18 cellular contexts compared by ENCODE assay signal in the genomic region with DNA sequence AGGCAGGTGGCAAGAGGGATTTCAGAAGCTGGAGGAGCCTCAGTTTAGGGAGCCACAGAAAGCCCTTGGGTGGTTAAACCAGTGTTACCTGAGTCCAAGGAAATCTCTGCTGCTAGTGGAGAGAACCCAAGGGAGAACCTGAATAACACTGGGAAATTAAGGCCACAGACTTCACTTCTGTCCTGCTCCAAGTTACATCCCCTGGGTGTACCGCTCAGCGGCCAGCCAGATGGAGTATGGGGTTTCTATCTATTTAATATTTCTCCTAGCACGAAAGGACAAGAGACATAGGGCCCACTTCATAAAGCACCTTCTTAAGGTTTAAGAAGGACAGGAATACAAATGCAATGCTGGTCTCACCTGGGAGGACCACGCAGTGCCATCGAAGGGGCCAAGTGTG. TPM values are rescaled to one million over a fixed set of nuclear protein-coding genes. Genes with fewer than 3 reads are reported as not detected.
DNase-seq lines count a peak whose midpoint lies in the region; ATAC-seq, FAIRE-seq and TF ChIP-seq lines count a peak whose summit lies in the region.
"Had no signal": no experiment of that assay in that cellular context is flagged by ENCODE, and none has a peak within 500 bp of the region (broad histone marks: within the 10 kb centered on the region; RNA-seq: fewer than 3 reads in every experiment).

No MANE protein-coding gene starts in this region.

- no peaks in the 10 kb centered on the region for H3K27me3 ChIP-seq in right cardiac atrium (ENCODE audit: control insufficient read depth, insufficient read depth)
- no peaks in the 10 kb centered on the region for H3K27me3 ChIP-seq in right atrium auricular region
- no peaks in the 10 kb centered on the region for H3K27me3 ChIP-seq in keratinocyte (ENCODE audit: control insufficient read depth, extremely low read depth, insufficient read depth, low read length)
- H3K27me3 ChIP-seq: gastroesophageal sphincter had no signal

- no peaks in the 10 kb centered on the region for H3K9me1 ChIP-seq in keratinocyte (ENCODE audit: control insufficient read depth, extremely low read depth, insufficient read depth, low read length)

- no peaks in the 10 kb centered on the region for H4K20me1 ChIP-seq in keratinocyte (ENCODE audit: control insufficient read depth, extremely low read depth, insufficient read depth, low read length)

- H3K4me1 ChIP-seq in right cardiac atrium (ENCODE audit: control insufficient read depth, insufficient read depth, low read length) = peaks cover 3% of the 10 kb centered on the region
- H3K4me1 ChIP-seq in right atrium auricular region = peaks cover 0 to 17% of the 10 kb centered on the region in 2 donors
- peaks cover 3% of the 10 kb centered on the region for H3K4me1 ChIP-seq in keratinocyte (ENCODE audit: control insufficient read depth, extremely low read depth, insufficient read depth, low read length)

- WGBS in right cardiac atrium = 82% methylated on average over 5 of the region's 5 CpGs

- FAIRE-seq in keratinocyte (lab: Jason Lieb, UNC) = no peak

- no peak overlapping the region for H3K9ac ChIP-seq in keratinocyte (ENCODE audit: control insufficient read depth, extremely low read depth, insufficient read depth, low read length)
- H3K9ac ChIP-seq: KMS-11 had no signal

- peak overlapping the region; percentile 45 for H3K27ac ChIP-seq in right cardiac atrium (ENCODE audit: low read length)
- peak overlapping the region in 1 of 2 donors; percentile 8 for H3K27ac ChIP-seq in right atrium auricular region
- H3K27ac ChIP-seq in keratinocyte (ENCODE audit: control insufficient read depth, insufficient read depth, low read length) = no peak overlapping the region
- H3K27ac ChIP-seq: HL-60, KMS-11 had no signal

- H3K9me3 ChIP-seq in right cardiac atrium (ENCODE audit: control insufficient read depth, low read length) (no peaks in the 10 kb centered on the region), right atrium auricular region (no peaks in the 10 kb centered on the region), keratinocyte (ENCODE audit: control insufficient read depth, low read depth, low read length) (no peaks in the 10 kb centered on the region)
- H3K9me3 ChIP-seq: gastroesophageal sphincter had no signal

- dilution Hi-C loops in keratinocyte (cut with MboI; ENCODE audit: extremely low pct_ligation_motif_present, low sequenced_read_pairs) = no loop called here

- TF ChIP-seq CTCF in right atrium auricular region (IDR thresholded peaks at IDR 0.05) (no peak), keratinocyte (optimal IDR thresholded peaks at IDR 0.05 in 1 of 3, IDR thresholded peaks at IDR 0.05 in 1 of 3, conservative IDR thresholded peaks at IDR 0.05 in 1 of 3; ENCODE audit: extremely low read depth in 1 of 3, insufficient read depth in 2 of 3, low read length in 3 of 3) (no peak), GM20000 (IDR thresholded peaks at IDR 0.05; ENCODE audit: extremely low read depth, missing control alignments) (no peak)

- intact Hi-C loops in right cardiac atrium (cut with DNase I) = no loop called here

- H3K4me2 ChIP-seq in keratinocyte (ENCODE audit: control insufficient read depth, extremely low read depth, insufficient read depth, low read depth, low read length) = peak overlapping the region; percentile 17
- H3K4me2 ChIP-seq: KMS-11 had no signal

- no peaks in the 10 kb centered on the region for H3K79me2 ChIP-seq in keratinocyte (ENCODE audit: control insufficient read depth, insufficient read depth, low read length)

- no peak overlapping the region for H2AFZ ChIP-seq in keratinocyte (ENCODE audit: control insufficient read depth, low read length)

- H3K36me3 ChIP-seq in right atrium auricular region (no peaks in the 10 kb centered on the region), keratinocyte (ENCODE audit: control insufficient read depth in 2 of 2, extremely low read depth in 1 of 2, insufficient read depth in 2 of 2, low read length in 2 of 2) (no peaks in the 10 kb centered on the region)
- H3K36me3 ChIP-seq: gastroesophageal sphincter had no signal

- DNase-seq in right cardiac atrium = no peak
- DNase-seq in right atrium auricular region (ENCODE audit: low spot score) = no peak
- no peak for DNase-seq in keratinocyte (ENCODE audit: low read depth, low spot score)
- DNase-seq in skeletal muscle cell (ENCODE audit: low read depth) = no peak
- no peak for DNase-seq in GM20000 (ENCODE audit: low spot score)
- no peak for DNase-seq in DMS79 treated with DMSO at 0.1 percent for 48 hours (lab: John Stamatoyannopoulos, UW)
- no peak for DNase-seq in effector CD8-positive, alpha-beta T cell (lab: John Stamatoyannopoulos, UW)
- no peak for DNase-seq in DMS53 treated with DMSO at 0.1 percent for 48 hours (lab: John Stamatoyannopoulos, UW; ENCODE audit: unreplicated experiment)
- DNase-seq: ACHN; activated CD4-positive, alpha-beta T cell treated with anti-CD3 and anti-CD28 coated beads, Interleukin-2, amount 50 U/mL, for 4 hours; activated naive CD8-positive, alpha-beta T cell treated with anti-CD3 and anti-CD28 coated beads for 36 hours; activated T-cell treated with anti-CD3 and anti-CD28 coated beads, Interleukin-2, amount 50 U/mL, for 24 hours; endodermal cell; NCI-H1092 treated with DMSO at 0.1 percent for 48 hours; NCI-H69 had no signal

- ATAC-seq in right cardiac atrium = peak in 1 of 2 donors; percentile 12

- H3K4me3 ChIP-seq in right cardiac atrium (ENCODE audit: low read length) (peak overlapping the region; percentile 32), right atrium auricular region (no peak overlapping the region), keratinocyte (ENCODE audit: control insufficient read depth in 2 of 3, extremely low read depth in 1 of 3, insufficient read depth in 2 of 3, low read depth in 1 of 3, low read length in 3 of 3) (no peak overlapping the region), skeletal muscle cell (ENCODE audit: low read depth, low read length) (peak overlapping the region; percentile 7)

RNA-seq across cellular contexts. Expression of a gene that starts 5.8 kb away (rescaled TPM):
- total RNA-seq in right cardiac atrium = 10 to 100 TPM; 17.8 to 21.1 (median 18.5) TPM
- polyA plus RNA-seq in right cardiac atrium = 7.9 TPM
- 10 to 100 TPM; 11.5 to 16.8 TPM for total RNA-seq in right atrium auricular region
- polyA plus RNA-seq in keratinocyte = 0.84 to 2.0 TPM (median 1.9 TPM) in 3 replicates
- 3.5 TPM for polyA plus RNA-seq in keratinocyte (2011; ENCODE audit: low read depth)
- polyA plus RNA-seq in keratinocyte (2011; cell fraction: cytosol; rRNA removed) = 2.0 and 2.1 TPM in 2 replicates
- 3.1 and 3.6 TPM in 2 replicates for polyA plus RNA-seq in keratinocyte (2011; cell fraction: nucleus; rRNA removed)
- 3.3 and 4.9 TPM in 2 replicates for polyA plus RNA-seq in keratinocyte (2012; ENCODE audit: low replicate concordance)
- 2.4 to 3.9 TPM (median 2.8 TPM) in 3 replicates for polyA minus RNA-seq in keratinocyte
- polyA minus RNA-seq in keratinocyte (2011; cell fraction: cytosol; rRNA and poly(A)+ RNA removed) = 0.96 TPM
- polyA minus RNA-seq in keratinocyte (2011; cell fraction: nucleus; rRNA and poly(A)+ RNA removed) = 1.5 and 2.3 TPM in 2 replicates

Comparison
In these comparisons a context has a peak if more than half of its experiments do, and no peak if none do; other contexts are left out.
1. H3K4me3 ChIP-seq: peak in right cardiac atrium (single experiment) and skeletal muscle cell (single experiment); none in right atrium auricular region (0 of 2) and keratinocyte (0 of 3).